10 cellular contexts compared by ENCODE assay signal in the genomic region with DNA sequence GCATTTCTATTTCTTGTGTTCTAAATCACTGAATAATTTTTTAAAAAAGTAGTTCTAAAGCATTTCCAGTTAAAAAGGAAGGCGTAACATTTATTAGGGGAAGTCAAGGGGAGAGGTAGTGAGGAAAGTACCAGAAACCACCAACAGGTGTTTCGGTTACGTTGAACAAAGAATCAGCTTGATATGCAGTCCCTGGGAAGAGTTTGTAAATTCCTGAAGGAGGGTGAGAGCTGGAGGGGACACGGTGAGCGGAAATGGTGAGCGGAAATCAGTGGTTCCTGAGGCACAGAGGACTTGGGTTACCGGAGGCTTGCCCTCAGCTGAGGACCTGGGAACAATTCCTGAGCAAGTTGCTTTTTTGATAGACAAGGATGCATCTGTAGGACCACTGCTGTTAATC. TPM values are rescaled to one million over a fixed set of nuclear protein-coding genes. Genes with fewer than 3 reads are reported as not detected.
DNase-seq lines count a peak whose midpoint lies in the region; ATAC-seq and TF ChIP-seq lines count a peak whose summit lies in the region.
"Had no signal": no experiment of that assay in that cellular context is flagged by ENCODE, and none has a peak within 500 bp of the region (broad histone marks: within the 10 kb centered on the region; RNA-seq: fewer than 3 reads in every experiment).

No MANE protein-coding gene starts in this region.

- H3K4me1 ChIP-seq in Loucy (ENCODE audit: insufficient read depth, low read length, poor library complexity, severe bottlenecking), result peaks cover 79% of the 10 kb centered on the region
- peaks cover 0 to 26% (median 8%) of the 10 kb centered on the region in 4 donors for H3K4me1 ChIP-seq in transverse colon

- H3K36me3 ChIP-seq in Loucy (ENCODE audit: insufficient read depth, low read length) (no peaks in the 10 kb centered on the region), transverse colon (no peaks in the 10 kb centered on the region)

- H2AFZ ChIP-seq in Loucy (ENCODE audit: low read length), result no peak overlapping the region

- in situ Hi-C loops in transverse colon (cut with MboI; ENCODE audit: low pct_ligation_motif_present in 1 of 4, low pct_unique_long_range_greater_than_20kb in 1 of 4, low sequenced_read_pairs in 3 of 4), result no loop called here

- no peak for DNase-seq in activated CD4-positive, alpha-beta T cell treated with anti-CD3 and anti-CD28 coated beads, Interleukin-2, amount 10 ng/mL, durations not matched to agents 24 days and 14 days
- DNase-seq in activated CD4-positive, alpha-beta T cell treated with anti-CD3 and anti-CD28 coated beads for 48 hours, result no peak
- DNase-seq in iPS DF 19.7 (ENCODE audit: low read depth, low spot score) (peak; percentile 87), renal cortical epithelial cell (ENCODE audit: low read depth) (peak; percentile 55), transverse colon (no peak)
- DNase-seq: NK-92 treated with Interleukin-12 subunit alpha and Interleukin-12 subunit beta, amount 100 ng/mL, for 24 hours had no signal

- TF ChIP-seq POLR2A in transverse colon (IDR thresholded peaks at IDR 0.05), result no peak

- H3K36me3 Mint-ChIP-seq in activated CD4-positive, alpha-beta T cell treated with anti-CD3 and anti-CD28 coated beads, Interleukin-2, amount 10 ng/mL, durations not matched to agents 24 days and 14 days (ENCODE audit: low read depth), result peaks cover 12% of the 10 kb centered on the region

- no peak overlapping the region for H3K27ac ChIP-seq in transverse colon

- TF ChIP-seq CTCF in Loucy (conservative IDR thresholded peaks at IDR 0.05; ENCODE audit: low read length), result 0 out of 2 replicates have a peak, but pooled peaks have one; percentile 22
- TF ChIP-seq CTCF in transverse colon (IDR thresholded peaks at IDR 0.05), result no peak

- peak overlapping the region; percentile 29 for H3K9ac ChIP-seq in Loucy (ENCODE audit: low read depth, low read length, poor library complexity, severe bottlenecking)

- H3K4me3 Mint-ChIP-seq in activated CD4-positive, alpha-beta T cell treated with anti-CD3 and anti-CD28 coated beads, Interleukin-2, amount 10 ng/mL, durations not matched to agents 24 days and 14 days, result peak overlapping the region; percentile 55

- no peak overlapping the region for H3K27ac Mint-ChIP-seq in activated CD4-positive, alpha-beta T cell treated with anti-CD3 and anti-CD28 coated beads, Interleukin-2, amount 10 ng/mL, durations not matched to agents 24 days and 14 days

- peaks cover 78% of the 10 kb centered on the region for H3K4me1 Mint-ChIP-seq in activated CD4-positive, alpha-beta T cell treated with anti-CD3 and anti-CD28 coated beads, Interleukin-2, amount 10 ng/mL, durations not matched to agents 24 days and 14 days

- no peaks in the 10 kb centered on the region for H3K9me3 ChIP-seq in Loucy (ENCODE audit: insufficient read depth, low read depth, low read length)
- no peaks in the 10 kb centered on the region for H3K9me3 ChIP-seq in transverse colon

- no peaks in the 10 kb centered on the region for H3F3A ChIP-seq in Loucy (ENCODE audit: low read depth)

- no peak for TF ChIP-seq EP300 in transverse colon (IDR thresholded peaks at IDR 0.05; ENCODE audit: low read depth)

- H3K27me3 ChIP-seq in Loucy (ENCODE audit: insufficient read depth, low read length, poor library complexity, severe bottlenecking), result no peaks in the 10 kb centered on the region
- H3K27me3 ChIP-seq in transverse colon, result no peaks in the 10 kb centered on the region

- WGBS in transverse colon (ENCODE audit: low coverage in 1 of 2), 2 donors, result 77 to 82% methylated on average over 7 of the region's 7 CpGs

- peak overlapping the region; percentile 72 for H3K4me2 ChIP-seq in Loucy (ENCODE audit: low read depth, low read length, poor library complexity, severe bottlenecking)

- H3K27me3 Mint-ChIP-seq in activated CD4-positive, alpha-beta T cell treated with anti-CD3 and anti-CD28 coated beads, Interleukin-2, amount 10 ng/mL, durations not matched to agents 24 days and 14 days, result no peaks in the 10 kb centered on the region

- no peak for ATAC-seq in GM18520 (IDR thresholded peaks at IDR 0.05; ENCODE audit: unreplicated experiment)
- ATAC-seq in HG02642 (IDR thresholded peaks at IDR 0.05; ENCODE audit: poor library complexity, unreplicated experiment), result no peak
- ATAC-seq: activated naive CD4-positive, alpha-beta T cell treated with anti-CD3 and anti-CD28 coated beads, Interleukin-2, amount 50 U/mL, for 72 hours had no signal

- H3K9me3 Mint-ChIP-seq in activated CD4-positive, alpha-beta T cell treated with anti-CD3 and anti-CD28 coated beads, Interleukin-2, amount 10 ng/mL, durations not matched to agents 24 days and 14 days, result no peaks in the 10 kb centered on the region
- H3K9me3 Mint-ChIP-seq: activated naive CD4-positive, alpha-beta T cell treated with anti-CD3 and anti-CD28 coated beads, Interleukin-2, amount 50 U/mL, for 72 hours had no signal

- intact Hi-C loops in activated CD4-positive, alpha-beta T cell treated with anti-CD3 and anti-CD28 coated beads, Interleukin-2, amount 10 ng/mL, durations not matched to agents 24 days and 14 days (cut with micrococcal nuclease), result no loop called here
- intact Hi-C loops in transverse colon (cut with DNase I; ENCODE audit: low total_unique reads), result no loop called here

- H4K20me1 ChIP-seq in Loucy (ENCODE audit: insufficient read depth, low read length, poor library complexity, severe bottlenecking), result peaks cover 3% of the 10 kb centered on the region

- H3K4me3 ChIP-seq in Loucy (ENCODE audit: low read length, poor library complexity, severe bottlenecking) (peak overlapping the region; percentile 60), transverse colon (no peak overlapping the region)

- peaks cover 99% of the 10 kb centered on the region for H3K79me2 ChIP-seq in Loucy (ENCODE audit: insufficient read depth, low read length)

- H3K9me2 ChIP-seq in Loucy (replicated peaks; ENCODE audit: low read depth, low read length), result no peaks in the 10 kb centered on the region

RNA-seq across cellular contexts. Expression of a gene that starts 17.8 kb away (rescaled TPM):
- 98.9 and 106 TPM in 2 replicates for total RNA-seq in activated CD4-positive, alpha-beta T cell treated with anti-CD3 and anti-CD28 coated beads, Interleukin-2, amount 10 ng/mL, durations not matched to agents 24 days and 14 days
- total RNA-seq in renal cortical epithelial cell (53.3 and 63.9 TPM in 2 replicates), transverse colon (10 to 100 TPM; 14.7 to 83.0 (median 40.0) TPM)

RNA-seq across cellular contexts. Expression of a gene that starts 48.0 kb away (rescaled TPM):
- 56.2 and 60.0 TPM in 2 replicates for total RNA-seq in activated CD4-positive, alpha-beta T cell treated with anti-CD3 and anti-CD28 coated beads, Interleukin-2, amount 10 ng/mL, durations not matched to agents 24 days and 14 days
- total RNA-seq in renal cortical epithelial cell (8.7 and 9.4 TPM in 2 replicates), transverse colon (1 to 10 TPM in 3 of 4 donors, not detected in 1; 2.2 to 4.0 (median 2.5) TPM)

Comparison
In these comparisons a context has a peak if more than half of its experiments do, and no peak if none do; other contexts are left out.
1. DNase-seq: peak in iPS DF 19.7 (single experiment) and renal cortical epithelial cell (single experiment); none in activated CD4-positive, alpha-beta T cell treated with anti-CD3 and anti-CD28 coated beads, Interleukin-2, amount 10 ng/mL, durations not matched to agents 24 days and 14 days (single experiment), activated CD4-positive, alpha-beta T cell treated with anti-CD3 and anti-CD28 coated beads for 48 hours (single experiment) and transverse colon (single experiment).